ENCODE assay signal across 1 cellular context in genomic region chr11:2582436-2582931, GRCh38.
TF ChIP-seq lines count a peak whose summit lies in the region.

No MANE protein-coding gene starts in this region.

TF ChIP-seq in HepG2, 621 proteins besides CTCF, POLR2A, EP300 and RAD21 (continued from another document):
- no peak for TF ChIP-seq ATF4 (CRISPR knock-in tag; IDR thresholded peaks at IDR 0.05)
- TF ChIP-seq ZNF501 (CRISPR knock-in tag; IDR thresholded peaks at IDR 0.05): no peak
- TF ChIP-seq ZNF18 (CRISPR knock-in tag; IDR thresholded peaks at IDR 0.05; ENCODE audit: insufficient replicate concordance): no peak
- no peak for TF ChIP-seq E2F2 (CRISPR knock-in tag; IDR thresholded peaks at IDR 0.05; ENCODE audit: borderline replicate concordance)
- no peak for TF ChIP-seq SRSF4 (IDR thresholded peaks at IDR 0.05; ENCODE audit: low read depth, low read length, poor library complexity, severe bottlenecking)
- TF ChIP-seq ZNF761 (CRISPR knock-in tag; conservative IDR thresholded peaks at IDR 0.05): no peak
- TF ChIP-seq FIP1L1 (IDR thresholded peaks at IDR 0.05; ENCODE audit: borderline replicate concordance, insufficient read depth, low read depth, low read length): no peak
- no peak for TF ChIP-seq ZNF570 (CRISPR knock-in tag; IDR thresholded peaks at IDR 0.05; ENCODE audit: borderline replicate concordance)
